In the genomic region with DNA sequence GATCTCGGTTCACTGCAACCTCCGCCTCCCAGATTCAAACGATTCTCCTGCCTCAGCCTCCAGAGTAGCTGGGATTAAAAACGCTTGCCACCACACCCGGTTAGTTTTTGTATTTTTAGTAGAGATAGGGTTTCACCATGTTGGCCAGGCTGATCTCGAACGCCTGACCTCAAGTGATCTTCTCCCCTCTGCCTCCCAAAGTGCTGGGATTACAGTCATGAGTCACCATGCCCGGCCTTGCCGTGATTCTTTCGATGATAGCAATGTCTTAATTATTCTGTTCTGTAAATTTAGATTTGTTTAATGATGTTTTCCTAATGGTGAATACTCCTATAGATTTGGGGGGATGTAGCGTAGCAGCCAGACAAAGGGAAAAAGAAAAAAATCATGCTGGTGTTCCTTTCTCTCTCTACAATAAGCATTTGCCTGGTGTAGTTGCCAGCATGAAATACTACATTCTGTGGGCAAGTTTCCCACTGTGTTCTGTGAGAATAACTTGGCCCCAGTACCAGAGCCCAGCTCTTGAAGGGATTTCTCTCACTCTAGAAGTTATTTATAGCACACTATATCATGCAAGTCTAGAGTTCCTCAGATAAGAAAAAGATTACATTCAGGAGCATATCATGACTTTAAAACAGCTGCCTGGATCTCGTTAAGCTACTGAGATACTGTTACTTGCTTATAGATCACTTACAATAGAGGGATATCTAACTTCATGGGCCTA, we compare ENCODE assay signal across 15 cellular contexts. TPM values are rescaled to one million over a fixed set of nuclear protein-coding genes. Genes with fewer than 3 reads are reported as not detected.
DNase-seq lines count a peak whose midpoint lies in the region; ATAC-seq and TF ChIP-seq lines count a peak whose summit lies in the region.
"Had no signal": no experiment of that assay in that cellular context is flagged by ENCODE, and none has a peak within 500 bp of the region (broad histone marks: within the 10 kb centered on the region; RNA-seq: fewer than 3 reads in every experiment).

No MANE protein-coding gene starts in this region.

- no peak overlapping the region for H3K4me3 ChIP-seq in astrocyte of the cerebellum (ENCODE audit: low read depth, low read length)
- H3K4me3 ChIP-seq in iPS-20b (ENCODE audit: low read length) = no peak overlapping the region
- peak overlapping the region in 2 of 3 donors; percentile 36 to 51 for H3K4me3 ChIP-seq in skeletal muscle tissue (ENCODE audit: low read length in 3 of 3)
- H3K4me3 ChIP-seq: coronary artery, esophagus muscularis mucosa had no signal

- H3K27me3 ChIP-seq in iPS-20b (ENCODE audit: insufficient read depth, low read length) (no peaks in the 10 kb centered on the region), skeletal muscle tissue (ENCODE audit: control insufficient read depth in 3 of 3, insufficient read depth in 3 of 3, low read length in 3 of 3) (no peaks in the 10 kb centered on the region)
- H3K27me3 ChIP-seq: esophagus muscularis mucosa had no signal

- no peak for ATAC-seq in HG02870 (IDR thresholded peaks at IDR 0.05; ENCODE audit: unreplicated experiment)
- ATAC-seq in GM18858 (IDR thresholded peaks at IDR 0.05; ENCODE audit: unreplicated experiment) = no peak

- H3K9ac ChIP-seq in iPS-20b (ENCODE audit: low read depth, low read length) = peak overlapping the region; percentile 16; the same call in 1 of the 2 replicates
- peak overlapping the region in 2 of 3 donors; percentile 43 to 50 for H3K9ac ChIP-seq in skeletal muscle tissue (ENCODE audit: low read depth in 1 of 3, low read length in 3 of 3)

- H3K9me3 ChIP-seq in iPS-20b (ENCODE audit: insufficient read depth, low read depth, low read length) (no peaks in the 10 kb centered on the region), skeletal muscle tissue (ENCODE audit: control insufficient read depth in 3 of 3, low read length in 3 of 3) (no peaks in the 10 kb centered on the region)
- H3K9me3 ChIP-seq: esophagus muscularis mucosa had no signal

- peak; percentile 27 for DNase-seq in LHCN-M2 (ENCODE audit: low read depth)
- DNase-seq in astrocyte of the cerebellum (ENCODE audit: low read depth) = peak; percentile 63
- no peak for DNase-seq in GDM1 (lab: John Stamatoyannopoulos, UW)
- DNase-seq in NCI-H2107 (lab: John Stamatoyannopoulos, UW) = no peak
- DNase-seq: activated naive CD4-positive, alpha-beta T cell treated with anti-CD3 and anti-CD28 coated beads, Interleukin-2, amount 10 ng/mL, durations not matched to agents 7 days and 5 days; KBM-7; NCI-H187; SHP77 treated with DMSO at 0.1 percent for 48 hours had no signal

- H3K4me1 ChIP-seq in iPS-20b (ENCODE audit: insufficient read depth, low read length) (peaks cover 28% of the 10 kb centered on the region), skeletal muscle tissue (ENCODE audit: control insufficient read depth in 3 of 3, insufficient read depth in 3 of 3, low read length in 3 of 3) (peaks cover 2 to 13% (median 7%) of the 10 kb centered on the region in 3 donors)

- H3K36me3 ChIP-seq in iPS-20b (ENCODE audit: insufficient read depth, low read depth, low read length) = peaks cover 11% of the 10 kb centered on the region; the same call in 1 of the 2 replicates
- H3K36me3 ChIP-seq in skeletal muscle tissue (ENCODE audit: control insufficient read depth in 3 of 3, insufficient read depth in 3 of 3, low read length in 3 of 3) = no peaks in the 10 kb centered on the region
- H3K36me3 ChIP-seq: esophagus muscularis mucosa had no signal

- TF ChIP-seq CTCF in astrocyte of the cerebellum (IDR thresholded peaks at IDR 0.05; ENCODE audit: low read depth, low read length, missing control alignments) = no peak

- H3K27ac ChIP-seq in iPS-20b (ENCODE audit: low read length) (no peak overlapping the region), skeletal muscle tissue (ENCODE audit: low read depth, low read length) (peak overlapping the region; percentile 82)
- H3K27ac ChIP-seq: C4-2B, coronary artery, esophagus muscularis mucosa had no signal

- in situ Hi-C loops in astrocyte of the cerebellum (cut with HindIII; ENCODE audit: low sequenced_read_pairs) = no loop called here

RNA-seq across cellular contexts. Expression of a gene that starts 15.4 kb away (rescaled TPM):
- total RNA-seq in LHCN-M2 (2014; rRNA removed) = 0.71 and 1.7 TPM in 2 replicates
- polyA plus RNA-seq in LHCN-M2 (2012) = 0.49 TPM
- 1.0 TPM for total RNA-seq in skeletal muscle tissue

RNA-seq across cellular contexts. Expression of a gene that starts 15.5 kb away (rescaled TPM):
- not detected in 2 replicates for total RNA-seq in LHCN-M2 (2014; rRNA removed)
- 0.07 TPM for polyA plus RNA-seq in LHCN-M2 (2012)
- under 0.01 TPM for total RNA-seq in skeletal muscle tissue

Comparison
In these comparisons a context has a peak if more than half of its experiments do, and no peak if none do; other contexts are left out.
1. DNase-seq: peak in LHCN-M2 (single experiment) and astrocyte of the cerebellum (single experiment); none in GDM1 (single experiment) and NCI-H2107 (single experiment).
2. H3K4me3 ChIP-seq: peak in skeletal muscle tissue (2 of 3); none in astrocyte of the cerebellum (single experiment) and iPS-20b (single experiment).